1 cellular context compared by ENCODE assay signal in the genomic region with DNA sequence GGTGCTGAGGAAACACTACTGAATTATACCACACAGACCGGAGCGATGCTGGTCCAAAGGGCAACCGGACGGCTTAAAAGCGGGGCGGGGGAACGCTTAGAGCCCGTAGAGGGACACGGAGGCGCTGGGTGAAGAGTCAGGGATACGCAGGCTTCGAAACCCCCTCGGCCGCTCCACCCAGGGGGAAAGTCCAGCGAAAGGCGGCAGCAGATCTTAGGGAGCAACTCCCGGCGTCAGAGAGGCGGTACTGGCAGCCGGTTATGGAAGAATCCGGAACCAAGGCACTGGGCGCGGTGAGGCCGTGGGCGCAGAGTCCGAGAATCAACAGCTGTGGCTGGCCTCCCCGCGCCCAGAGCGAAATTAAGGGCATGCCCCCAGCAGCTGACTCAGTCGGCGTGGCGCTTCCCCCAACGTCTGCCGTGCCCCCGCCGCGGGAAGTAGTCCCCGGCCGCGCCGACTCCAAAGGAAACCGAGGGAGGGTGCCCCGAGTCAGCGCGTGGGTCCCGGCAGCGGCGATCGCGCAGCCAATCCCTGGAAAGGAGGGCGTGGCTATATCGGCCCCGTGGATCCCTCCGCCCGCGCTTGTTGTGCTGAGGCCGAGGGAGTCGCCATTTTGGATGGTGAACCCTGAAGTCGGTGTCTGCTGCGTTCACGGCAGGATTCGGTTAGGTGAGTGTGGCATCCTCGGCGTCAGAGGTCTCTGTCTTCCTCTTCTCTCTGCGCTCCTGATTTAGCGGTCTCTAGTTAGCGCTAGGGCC.
TF ChIP-seq lines count a peak whose summit lies in the region.

A gene (plus strand): TSS at position 611 of the 758 bp plus-strand sequence. CDS start 20,110 bp downstream, outside the sequence.

TF ChIP-seq in H1, 55 proteins besides CTCF, POLR2A, EP300 and RAD21 (continued from another document):
- 0 out of 4 replicates have a peak, but pooled peaks have one; percentile 33 to 37 for TF ChIP-seq SIN3A (conservative IDR thresholded peaks at IDR 0.05 in 1 of 2, IDR thresholded peaks at IDR 0.05 in 1 of 2; ENCODE audit: low read depth in 1 of 2, low read length in 2 of 2)
- peak; percentile 15 for TF ChIP-seq SAP30 (IDR thresholded peaks at IDR 0.05; ENCODE audit: insufficient read depth, insufficient replicate concordance, low read length)
- TF ChIP-seq ZNF274 (IDR thresholded peaks at IDR 0.05; ENCODE audit: borderline replicate concordance, extremely low read depth, low read length), result no peak
- TF ChIP-seq RBBP5 (IDR thresholded peaks at IDR 0.05; ENCODE audit: borderline replicate concordance, low read depth, low read length), result peak; percentile 73; the same call in 1 of the 2 replicates
- peak; percentile 97 for TF ChIP-seq YY1 (IDR thresholded peaks at IDR 0.05; ENCODE audit: low read depth, low read length)
- TF ChIP-seq HDAC6 (IDR thresholded peaks at IDR 0.05; ENCODE audit: low read depth, low read length), result no peak
- TF ChIP-seq TAF1 (IDR thresholded peaks at IDR 0.05; ENCODE audit: low read depth, low read length), result peak; percentile 95
- TF ChIP-seq BACH1 (IDR thresholded peaks at IDR 0.05; ENCODE audit: low read length), result peak; percentile 89
- TF ChIP-seq SP4 (IDR thresholded peaks at IDR 0.05; ENCODE audit: low read length), result peak; percentile 72; the same call in 1 of the 2 replicates
- peak; percentile 24 for TF ChIP-seq CTBP2 (IDR thresholded peaks at IDR 0.05; ENCODE audit: borderline replicate concordance, insufficient read depth, insufficient read length, low read length)
- TF ChIP-seq KDM1A (IDR thresholded peaks at IDR 0.05; ENCODE audit: borderline replicate concordance, low read length), result 0 out of 2 replicates have a peak, but pooled peaks have one; percentile 1
- TF ChIP-seq HDAC2 (IDR thresholded peaks at IDR 0.05; ENCODE audit: borderline replicate concordance in 1 of 2, low read depth in 2 of 2, low read length in 2 of 2), result peak; percentile 56 to 60; a peak in 1 of 4 replicates
- peak; percentile 49 for TF ChIP-seq KDM4A (IDR thresholded peaks at IDR 0.05; ENCODE audit: low read depth, low read length, severe bottlenecking)
- TF ChIP-seq TCF12 (IDR thresholded peaks at IDR 0.05; ENCODE audit: low read depth, low read length), result 0 out of 2 replicates have a peak, but pooled peaks have one; percentile 33
- TF ChIP-seq TBP (IDR thresholded peaks at IDR 0.05; ENCODE audit: low read depth, low read length), result peak; percentile 95
- no peak for TF ChIP-seq SIX5 (IDR thresholded peaks at IDR 0.05; ENCODE audit: low read depth, low read length)
- peak; percentile 74 for TF ChIP-seq PHF8 (conservative IDR thresholded peaks at IDR 0.05; ENCODE audit: low read depth, low read length)
- TF ChIP-seq CREB1 (IDR thresholded peaks at IDR 0.05), result peak; percentile 83
- no peak for TF ChIP-seq RFX5 (IDR thresholded peaks at IDR 0.05; ENCODE audit: borderline replicate concordance, low read depth, low read length)
- TF ChIP-seq CHD2 (IDR thresholded peaks at IDR 0.05; ENCODE audit: low read length), result peak; percentile 94
- TF ChIP-seq BCL11A (IDR thresholded peaks at IDR 0.05; ENCODE audit: low read depth in 2 of 2, low read length in 2 of 2), result no peak
- TF ChIP-seq EGR1 (IDR thresholded peaks at IDR 0.05; ENCODE audit: borderline replicate concordance, low read depth, low read length), result 0 out of 2 replicates have a peak, but pooled peaks have one; percentile 14
- TF ChIP-seq POLR2AphosphoS5 (IDR thresholded peaks at IDR 0.05; ENCODE audit: low read depth, low read length), result peak; percentile 94
- peak; percentile 88 for TF ChIP-seq TAF7 (optimal IDR thresholded peaks at IDR 0.05; ENCODE audit: borderline replicate concordance, low read depth, low read length)
- TF ChIP-seq, protein P1, sequence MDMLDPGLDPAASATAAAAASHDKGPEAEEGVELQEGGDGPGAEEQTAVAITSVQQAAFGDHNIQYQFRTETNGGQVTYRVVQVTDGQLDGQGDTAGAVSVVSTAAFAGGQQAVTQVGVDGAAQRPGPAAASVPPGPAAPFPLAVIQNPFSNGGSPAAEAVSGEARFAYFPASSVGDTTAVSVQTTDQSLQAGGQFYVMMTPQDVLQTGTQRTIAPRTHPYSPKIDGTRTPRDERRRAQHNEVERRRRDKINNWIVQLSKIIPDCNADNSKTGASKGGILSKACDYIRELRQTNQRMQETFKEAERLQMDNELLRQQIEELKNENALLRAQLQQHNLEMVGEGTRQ (IDR thresholded peaks at IDR 0.05; ENCODE audit: low read length), result peak; percentile 4; the same call in 1 of the 2 replicates
- TF ChIP-seq, protein P2, sequence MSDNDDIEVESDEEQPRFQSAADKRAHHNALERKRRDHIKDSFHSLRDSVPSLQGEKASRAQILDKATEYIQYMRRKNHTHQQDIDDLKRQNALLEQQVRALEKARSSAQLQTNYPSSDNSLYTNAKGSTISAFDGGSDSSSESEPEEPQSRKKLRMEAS (IDR thresholded peaks at IDR 0.05), result peak; percentile 80
- no peak for TF ChIP-seq SUZ12 (IDR thresholded peaks at IDR 0.05; ENCODE audit: low read length)
TF ChIP-seq in H1: peak in this region for 23.
